ENCODE assay signal across 29 cellular contexts in genomic region chr6:134098276-134098675, GRCh38.
"Had no signal": no experiment of that assay in that cellular context is flagged by ENCODE, and none has a peak within 500 bp of the region (broad histone marks: within the 10 kb centered on the region; RNA-seq: fewer than 3 reads in every experiment).

No MANE protein-coding gene starts in this region.

- H3K4me2 ChIP-seq: hepatocyte had no signal

- H3K36me3 ChIP-seq: lower lobe of right lung, pancreas, prostate gland, stomach, thyroid gland, transverse colon, upper lobe of left lung, vagina had no signal

- H2AFZ ChIP-seq: hepatocyte had no signal

- H3K36me3 Mint-ChIP-seq: naive B cell, natural killer cell had no signal

- H3K9me3 Mint-ChIP-seq: natural killer cell had no signal

- H3K4me3 ChIP-seq: hepatocyte, lower lobe of right lung, pancreas, prostate gland, skin epidermis, stomach, testis, thyroid gland, transverse colon, upper lobe of left lung, vagina had no signal

- DNase-seq: left cardiac atrium; lower lobe of right lung; mammary epithelial cell; mesenchymal stem cell; naive B cell; natural killer cell; nephron progenitor cell; nucleus accumbens; pancreas; posterior cingulate gyrus; retina; right cardiac atrium; stimulated activated CD4-positive, alpha-beta T cell treated with anti-CD3 and anti-CD28 coated beads, Interleukin-12 subunit alpha, Interleukin-12 subunit beta, amount 100 ng/mL, for 4 hours; stimulated activated CD4-positive, alpha-beta T cell treated with anti-CD3 and anti-CD28 coated beads, Interleukin-15, amount 100 ng/mL, for 24 hours; stimulated activated CD4-positive, alpha-beta T cell treated with anti-CD3 and anti-CD28 coated beads, Interleukin-2, amount 100 ng/mL, for 24 hours; stimulated activated CD4-positive, alpha-beta T cell treated with anti-CD3 and anti-CD28 coated beads, Interleukin-4, amount 100 ng/mL, for 1 hour; stimulated activated naive B cell treated with anti-CD40 and anti-IgM and Interleukin-4, amounts not matched to agents 10 μg/mL and 1 μg/mL and 100 μg/mL, for 72 hours; stimulated activated naive CD8-positive, alpha-beta T cell treated with anti-CD3 and anti-CD28 coated beads, Interleukin-15, Interleukin-2, amounts not matched to agents 100 U/mL and 50 U/mL, for 24 hours; stomach; testis; thyroid gland; transverse colon; upper lobe of left lung had no signal

- H3K27ac Mint-ChIP-seq: naive B cell; natural killer cell; nephron progenitor cell; stimulated activated naive B cell treated with anti-CD40 and anti-IgM and Interleukin-4, amounts not matched to agents 10 μg/mL and 1 μg/mL and 100 μg/mL, for 72 hours had no signal

- H3K4me1 ChIP-seq: lower lobe of right lung, pancreas, prostate gland, testis, thyroid gland, transverse colon, upper lobe of left lung, vagina had no signal

- H3K79me2 ChIP-seq: hepatocyte had no signal

- H3K4me1 Mint-ChIP-seq: natural killer cell, nephron progenitor cell had no signal

- H3K4me3 Mint-ChIP-seq: naive B cell; natural killer cell; nephron progenitor cell; stimulated activated naive B cell treated with anti-CD40 and anti-IgM and Interleukin-4, amounts not matched to agents 10 μg/mL and 1 μg/mL and 100 μg/mL, for 72 hours had no signal

- H3K27ac ChIP-seq: hepatocyte, lower lobe of right lung, pancreas, prostate gland, skin epidermis, stomach, testis, thyroid gland, transverse colon, upper lobe of left lung, vagina had no signal

- ATAC-seq: left cardiac atrium; left lobe of liver; lower lobe of right lung; natural killer cell; pancreas; right cardiac atrium; sciatic nerve; stimulated activated naive B cell treated with anti-CD40 and anti-IgM and Interleukin-4, amounts not matched to agents 10 μg/mL and 1 μg/mL and 100 μg/mL, for 72 hours; stimulated activated naive CD8-positive, alpha-beta T cell treated with anti-CD3 and anti-CD28 coated beads, Interleukin-15, Interleukin-2, amounts not matched to agents 100 U/mL and 50 U/mL, for 24 hours had no signal

- H3K27me3 ChIP-seq: hepatocyte, pancreas, stomach, testis, thyroid gland, transverse colon, upper lobe of left lung, vagina had no signal
